15 cellular contexts compared by ENCODE assay signal in genomic region chr2:86770816-86771215, GRCh38. TPM values are rescaled to one million over a fixed set of nuclear protein-coding genes. Genes with fewer than 3 reads are reported as not detected.
DNase-seq lines count a peak whose midpoint lies in the region; ATAC-seq and TF ChIP-seq lines count a peak whose summit lies in the region.
"Had no signal": no experiment of that assay in that cellular context is flagged by ENCODE, and none has a peak within 500 bp of the region (broad histone marks: within the 10 kb centered on the region; RNA-seq: fewer than 3 reads in every experiment).

No MANE protein-coding gene starts in this region.

- TF ChIP-seq CTCF in endodermal cell (conservative IDR thresholded peaks at IDR 0.05) (peak; percentile 25), vagina (IDR thresholded peaks at IDR 0.05) (no peak)

- peaks cover 6% of the 10 kb centered on the region for H3K4me1 ChIP-seq in endodermal cell (ENCODE audit: control insufficient read depth, insufficient read depth, low read length)
- peaks cover 39% of the 10 kb centered on the region for H3K4me1 ChIP-seq in thymus (ENCODE audit: control insufficient read depth, insufficient read depth, low read length)
- no peaks in the 10 kb centered on the region for H3K4me1 ChIP-seq in vagina

- peaks cover 71% of the 10 kb centered on the region for H3K36me3 ChIP-seq in endodermal cell (ENCODE audit: control insufficient read depth, insufficient read depth, low read length)
- peaks cover 19% of the 10 kb centered on the region for H3K36me3 ChIP-seq in thymus (ENCODE audit: control insufficient read depth, insufficient read depth)
- H3K36me3 ChIP-seq in vagina: peaks cover 0 to 54% of the 10 kb centered on the region in 2 donors

- H3K27ac Mint-ChIP-seq in activated CD4-positive, alpha-beta T cell treated with anti-CD3 and anti-CD28 coated beads, Interleukin-2, amount 10 ng/mL, durations not matched to agents 24 days and 14 days: peak overlapping the region; percentile 26
- no peak overlapping the region for H3K27ac Mint-ChIP-seq in endodermal cell
- H3K27ac Mint-ChIP-seq: B cell; CD4-positive, alpha-beta T cell had no signal

- no peak overlapping the region for H3K4me3 ChIP-seq in endodermal cell (ENCODE audit: low read length)
- H3K4me3 ChIP-seq in thymus (ENCODE audit: low read length): peak overlapping the region; percentile 13
- no peak overlapping the region for H3K4me3 ChIP-seq in vagina

- H3K27me3 ChIP-seq in endodermal cell (ENCODE audit: control insufficient read depth, insufficient read depth, low read length, poor library complexity, severe bottlenecking) (no peaks in the 10 kb centered on the region), thymus (ENCODE audit: control insufficient read depth, insufficient read depth) (no peaks in the 10 kb centered on the region), vagina (no peaks in the 10 kb centered on the region)

- 92 to 96% methylated on average over 6 of the region's 6 CpGs for WGBS in endodermal cell (ENCODE audit: insufficient coverage in 1 of 2, insufficient read length in 1 of 2), 2 experiments
- 24% methylated on average over 6 of the region's 6 CpGs for WGBS in thymus

- H3K27ac ChIP-seq in endodermal cell (ENCODE audit: low read depth, low read length) (no peak overlapping the region), thymus (ENCODE audit: low read depth) (peak overlapping the region; percentile 80), vagina (no peak overlapping the region)

- H3K9me3 ChIP-seq in endodermal cell (ENCODE audit: control insufficient read depth, low read length): no peaks in the 10 kb centered on the region
- no peaks in the 10 kb centered on the region for H3K9me3 ChIP-seq in thymus (ENCODE audit: control insufficient read depth)
- no peaks in the 10 kb centered on the region for H3K9me3 ChIP-seq in vagina

- TF ChIP-seq POLR2A in vagina (IDR thresholded peaks at IDR 0.05): no peak

- peaks cover 48% of the 10 kb centered on the region for H3K36me3 Mint-ChIP-seq in activated CD4-positive, alpha-beta T cell treated with anti-CD3 and anti-CD28 coated beads, Interleukin-2, amount 10 ng/mL, durations not matched to agents 24 days and 14 days (ENCODE audit: low read depth)
- H3K36me3 Mint-ChIP-seq in endodermal cell (ENCODE audit: low read depth): peaks cover 62% of the 10 kb centered on the region

- H3K4me3 Mint-ChIP-seq in activated CD4-positive, alpha-beta T cell treated with anti-CD3 and anti-CD28 coated beads, Interleukin-2, amount 10 ng/mL, durations not matched to agents 24 days and 14 days: no peak overlapping the region
- H3K4me3 Mint-ChIP-seq in endodermal cell: no peak overlapping the region
- H3K4me3 Mint-ChIP-seq: B cell; CD4-positive, alpha-beta T cell had no signal

- H3K9me3 Mint-ChIP-seq in activated CD4-positive, alpha-beta T cell treated with anti-CD3 and anti-CD28 coated beads, Interleukin-2, amount 10 ng/mL, durations not matched to agents 24 days and 14 days: no peaks in the 10 kb centered on the region
- no peaks in the 10 kb centered on the region for H3K9me3 Mint-ChIP-seq in endodermal cell
- H3K9me3 Mint-ChIP-seq: CD4-positive, alpha-beta T cell had no signal

- intact Hi-C loops in activated CD4-positive, alpha-beta T cell treated with anti-CD3 and anti-CD28 coated beads, Interleukin-2, amount 10 ng/mL, durations not matched to agents 24 days and 14 days (cut with micrococcal nuclease): no loop called here
- intact Hi-C loops in vagina (cut with DNase I): no loop called here

- H3K9ac ChIP-seq in endodermal cell (ENCODE audit: extremely low read depth, low read length, poor library complexity, severe bottlenecking): no peak overlapping the region

- H3K27me3 Mint-ChIP-seq in activated CD4-positive, alpha-beta T cell treated with anti-CD3 and anti-CD28 coated beads, Interleukin-2, amount 10 ng/mL, durations not matched to agents 24 days and 14 days: no peaks in the 10 kb centered on the region
- H3K27me3 Mint-ChIP-seq in endodermal cell (ENCODE audit: insufficient read depth): no peaks in the 10 kb centered on the region
- H3K27me3 Mint-ChIP-seq: B cell; CD4-positive, alpha-beta T cell had no signal

- no peak for ATAC-seq in GM19467 (IDR thresholded peaks at IDR 0.05; ENCODE audit: unreplicated experiment)

- DNase-seq in activated CD4-positive, alpha-beta T cell treated with anti-CD3 and anti-CD28 coated beads, Interleukin-2, amount 10 ng/mL, durations not matched to agents 24 days and 14 days: no peak
- no peak for DNase-seq in activated CD4-positive, alpha-beta T cell treated with anti-CD3 and anti-CD28 coated beads, Interleukin-2, amount 50 U/mL, for 1 hour
- DNase-seq in DMS79 treated with DMSO at 0.1 percent for 48 hours (lab: John Stamatoyannopoulos, UW) (peak; percentile 28), endodermal cell (no peak), vagina (ENCODE audit: extremely low spot score in 2 of 2) (no peak)
- DNase-seq: ACHN; C1 segment of cervical spinal cord; CD4-positive, alpha-beta T cell; DND-41; GDM1; HCEC 1CT had no signal

- no peaks in the 10 kb centered on the region for H3K4me1 Mint-ChIP-seq in activated CD4-positive, alpha-beta T cell treated with anti-CD3 and anti-CD28 coated beads, Interleukin-2, amount 10 ng/mL, durations not matched to agents 24 days and 14 days
- peaks cover 16% of the 10 kb centered on the region for H3K4me1 Mint-ChIP-seq in endodermal cell
- H3K4me1 Mint-ChIP-seq: B cell had no signal

RNA-seq across cellular contexts. Expression of gene CD8A, which starts 19.9 kb away (rescaled TPM):
- total RNA-seq in activated CD4-positive, alpha-beta T cell treated with anti-CD3 and anti-CD28 coated beads, Interleukin-2, amount 10 ng/mL, durations not matched to agents 24 days and 14 days: 1.1 and 1.3 TPM in 2 replicates
- total RNA-seq in endodermal cell: under 1 TPM in 1 of 2 donors, not detected in 1; 0.18 TPM
- polyA plus RNA-seq in endodermal cell (2013, experiment 1 of 2): not detected
- polyA plus RNA-seq in endodermal cell (2013, experiment 2 of 2): not detected
- polyA plus RNA-seq in thymus: 242 TPM
- total RNA-seq in vagina: 6.9 TPM
- total RNA-seq: A172 had no signal

RNA-seq across cellular contexts. Expression of gene RMND5A, which starts 50.7 kb away (rescaled TPM):
- 42.0 and 46.4 TPM in 2 replicates for total RNA-seq in activated CD4-positive, alpha-beta T cell treated with anti-CD3 and anti-CD28 coated beads, Interleukin-2, amount 10 ng/mL, durations not matched to agents 24 days and 14 days
- 10 to 100 TPM; 45.4 to 49.3 TPM for total RNA-seq in endodermal cell
- 26.3 TPM for polyA plus RNA-seq in endodermal cell (2013, experiment 1 of 2)
- 25.9 TPM for polyA plus RNA-seq in endodermal cell (2013, experiment 2 of 2)
- polyA plus RNA-seq in thymus: 19.1 TPM
- total RNA-seq in vagina: 37.6 TPM
